In the genomic region with DNA sequence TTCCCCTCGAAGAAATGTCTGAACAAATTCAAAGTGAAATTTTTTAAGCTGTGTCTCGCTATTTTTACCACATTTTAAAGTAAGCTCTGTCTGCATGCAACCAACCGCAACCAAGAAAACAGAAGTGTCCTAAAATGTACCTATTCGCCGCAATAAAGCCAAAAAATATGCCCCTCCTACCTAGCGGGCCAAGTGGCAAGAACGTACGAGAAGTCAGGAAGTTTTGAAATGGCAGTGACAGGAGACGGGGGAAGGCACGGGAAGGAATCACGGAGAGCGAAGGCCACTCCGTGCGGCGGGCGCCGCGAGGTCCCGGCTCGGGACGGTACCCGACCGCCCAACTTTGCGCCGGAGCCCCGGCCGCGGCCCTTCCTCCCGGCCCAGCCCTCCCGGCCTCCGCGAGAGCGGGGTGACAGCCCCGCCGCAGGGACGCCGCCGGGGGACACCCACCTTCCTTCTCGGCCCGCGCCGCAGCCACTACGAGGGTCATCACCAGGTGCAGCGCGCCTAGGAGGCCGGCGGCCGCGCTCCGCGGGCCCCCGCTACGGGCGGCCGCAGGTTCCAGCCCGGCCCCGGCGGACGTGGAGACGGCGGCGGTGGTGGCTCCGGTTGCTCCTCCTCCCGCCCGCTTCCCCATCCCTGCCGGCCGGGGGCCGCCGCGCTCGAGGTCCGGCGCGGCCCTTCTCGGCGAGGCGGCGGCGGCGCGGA, we compare ENCODE assay signal across 8 cellular contexts. TPM values are rescaled to one million over a fixed set of nuclear protein-coding genes. Genes with fewer than 3 reads are reported as not detected.
DNase-seq lines count a peak whose midpoint lies in the region; ATAC-seq and TF ChIP-seq lines count a peak whose summit lies in the region.

No MANE protein-coding gene starts in this region.

- H3K27me3 ChIP-seq in hepatocyte = no peaks in the 10 kb centered on the region
- H3K27me3 ChIP-seq in gastrocnemius medialis = no peaks in the 10 kb centered on the region

- in situ Hi-C loops in gastrocnemius medialis (cut with MboI; ENCODE audit: low sequenced_read_pairs in 4 of 4) = no loop called here

- H3K9me2 ChIP-seq in hepatocyte (replicated peaks; ENCODE audit: insufficient read depth) = no peaks in the 10 kb centered on the region

- peak overlapping the region; percentile 78 for H3K4me2 ChIP-seq in hepatocyte

- DNase-seq in DMS 273 (lab: John Stamatoyannopoulos, UW; ENCODE audit: unreplicated experiment) = peak; percentile 89
- peak; percentile 83 for DNase-seq in GM20000 (ENCODE audit: low spot score)
- peak; percentile 64 for DNase-seq in HS-5 (ENCODE audit: low read depth)
- DNase-seq in SKM-1 (lab: John Stamatoyannopoulos, UW; ENCODE audit: unreplicated experiment) = peak; percentile 58
- DNase-seq in activated naive CD8-positive, alpha-beta T cell treated with anti-CD3 and anti-CD28 coated beads, Interleukin-2, amount 50 U/mL, for 16 hours (ENCODE audit: low read depth, low spot score) = peak; percentile 6
- peak; percentile 68 for DNase-seq in hepatocyte (ENCODE audit: low spot score)
- peak in 1 of 2 donors; percentile 33 for DNase-seq in gastrocnemius medialis
- no peak for DNase-seq in amniotic stem cell (lab: John Stamatoyannopoulos, UW)

- TF ChIP-seq POLR2A in gastrocnemius medialis (IDR thresholded peaks at IDR 0.05) = peak in 1 of 2 donors; percentile 21

- H3K36me3 ChIP-seq in hepatocyte (replicated peaks; ENCODE audit: insufficient read depth, low read depth) (no peaks in the 10 kb centered on the region), gastrocnemius medialis (no peaks in the 10 kb centered on the region)

- H2AFZ ChIP-seq in hepatocyte = peak overlapping the region; percentile 85

- peaks cover 22% of the 10 kb centered on the region for H3K4me1 ChIP-seq in hepatocyte (ENCODE audit: insufficient read depth)
- peaks cover 44 to 52% of the 10 kb centered on the region in 2 donors for H3K4me1 ChIP-seq in gastrocnemius medialis

- H3K27ac ChIP-seq in hepatocyte = peak overlapping the region; percentile 100
- H3K27ac ChIP-seq in gastrocnemius medialis = peak overlapping the region; percentile 90 to 100 (median 96)

- peak overlapping the region; percentile 87 for H3K4me3 ChIP-seq in hepatocyte
- H3K4me3 ChIP-seq in gastrocnemius medialis = peak overlapping the region; percentile 72 to 97 (median 80)

- peaks cover 48% of the 10 kb centered on the region for H3K79me2 ChIP-seq in hepatocyte

- peak; percentile 45 to 48 for ATAC-seq in gastrocnemius medialis

- intact Hi-C loops in gastrocnemius medialis (cut with DNase I; ENCODE audit: low total_unique reads) = loop anchor here (2.0 to 10.0 kb wide), 2 partner anchors 124 to 190 kb away; no protein-coding TSS in a partner anchor

- no peaks in the 10 kb centered on the region for H3K9me3 ChIP-seq in hepatocyte (ENCODE audit: low read depth)
- H3K9me3 ChIP-seq in gastrocnemius medialis = no peaks in the 10 kb centered on the region

- TF ChIP-seq CTCF in GM20000 (IDR thresholded peaks at IDR 0.05; ENCODE audit: extremely low read depth, missing control alignments) (no peak), hepatocyte (IDR thresholded peaks at IDR 0.05; ENCODE audit: poor library complexity) (no peak), gastrocnemius medialis (IDR thresholded peaks at IDR 0.05 in 4 of 5, conservative IDR thresholded peaks at IDR 0.05 in 1 of 5) (peak in 1 of 5 experiments; percentile 8)

- H4K20me1 ChIP-seq in hepatocyte (ENCODE audit: insufficient read depth, poor library complexity, severe bottlenecking) = peaks cover 24% of the 10 kb centered on the region

- WGBS in hepatocyte (ENCODE audit: low lambda C conversion rate, missing lambda C conversion rate) = under 1% methylated on average over 71 of the region's 81 CpGs

RNA-seq across cellular contexts. Expression of a gene that starts 0.6 kb away (rescaled TPM):
- total RNA-seq in hepatocyte (36.9 and 42.1 TPM in 2 replicates), gastrocnemius medialis (10 to 100 TPM; 10.3 to 39.2 (median 20.0) TPM)
- polyA plus RNA-seq in hepatocyte = 17.5 and 21.1 TPM in 2 replicates
